ENCODE assay signal across 15 cellular contexts in genomic region chr7:69568266-69568665, GRCh38.
"Had no signal": no experiment of that assay in that cellular context is flagged by ENCODE, and none has a peak within 500 bp of the region (broad histone marks: within the 10 kb centered on the region; RNA-seq: fewer than 3 reads in every experiment).

No MANE protein-coding gene starts in this region.

- H3K4me3 Mint-ChIP-seq: naive thymus-derived CD4-positive, alpha-beta T cell; nephron progenitor cell had no signal

- H3K36me3 Mint-ChIP-seq: naive thymus-derived CD4-positive, alpha-beta T cell had no signal

- H3K4me1 Mint-ChIP-seq: naive thymus-derived CD4-positive, alpha-beta T cell had no signal

- ATAC-seq: heart left ventricle; left lobe of liver; naive thymus-derived CD4-positive, alpha-beta T cell; psoas muscle; sciatic nerve had no signal

- H3K27ac Mint-ChIP-seq: naive thymus-derived CD4-positive, alpha-beta T cell; nephron progenitor cell had no signal

- H3K9me3 Mint-ChIP-seq: naive thymus-derived CD4-positive, alpha-beta T cell; nephron progenitor cell had no signal

- DNase-seq: effector memory CD4-positive, alpha-beta T cell; foreskin melanocyte; heart left ventricle; hippocampal formation; mammary epithelial cell; naive thymus-derived CD4-positive, alpha-beta T cell; nephron progenitor cell; psoas muscle; stimulated activated CD4-positive, alpha-beta T cell treated with anti-CD3 and anti-CD28 coated beads, Interleukin-2, amount 100 ng/mL, for 24 hours; stimulated activated CD4-positive, alpha-beta T cell treated with anti-CD3 and anti-CD28 coated beads, Interleukin-4, amount 100 ng/mL, for 4 hours; stimulated activated naive CD4-positive, alpha-beta T cell; stomach; trophoblast cell had no signal
